ENCODE assay signal across 1 cellular context in genomic region chr16:30353438-30354129, GRCh38.
TF ChIP-seq lines count a peak whose summit lies in the region.

No MANE protein-coding gene starts in this region.

TF ChIP-seq in A549, 52 proteins besides CTCF, POLR2A, EP300 and RAD21:
- TF ChIP-seq FOSL2 (IDR thresholded peaks at IDR 0.05) (no peak), FOSL2 (CRISPR knock-in tag; IDR thresholded peaks at IDR 0.05) (no peak), KDM1A (IDR thresholded peaks at IDR 0.05; ENCODE audit: low read depth) (no peak), MAZ (IDR thresholded peaks at IDR 0.05; ENCODE audit: borderline replicate concordance, low read depth, low read length) (no peak), HOXB5 (CRISPR knock-in tag; IDR thresholded peaks at IDR 0.05) (no peak), MAFK (IDR thresholded peaks at IDR 0.05; ENCODE audit: partially characterized antibody) (no peak), PHF8 (IDR thresholded peaks at IDR 0.05; ENCODE audit: borderline replicate concordance, low read depth) (no peak), JUNB (IDR thresholded peaks at IDR 0.05) (no peak), BHLHE40 (IDR thresholded peaks at IDR 0.05; ENCODE audit: low read depth, low read length) (no peak), E2F6 (IDR thresholded peaks at IDR 0.05; ENCODE audit: borderline replicate concordance, low read depth) (no peak), EHMT2 (IDR thresholded peaks at IDR 0.05; ENCODE audit: low read depth) (no peak), EHF (CRISPR knock-in tag; IDR thresholded peaks at IDR 0.05) (no peak), CBX8 (IDR thresholded peaks at IDR 0.05) (no peak), REST (IDR thresholded peaks at IDR 0.05) (no peak), HES2 (IDR thresholded peaks at IDR 0.05) (no peak), TP53 (CRISPR knock-in tag; IDR thresholded peaks at IDR 0.05) (no peak)
